ENCODE assay signal across 11 cellular contexts in genomic region chr10:22379059-22379458, GRCh38. TPM values are rescaled to one million over a fixed set of nuclear protein-coding genes. Genes with fewer than 3 reads are reported as not detected.
DNase-seq lines count a peak whose midpoint lies in the region; ATAC-seq lines count a peak whose summit lies in the region.
"Had no signal": no experiment of that assay in that cellular context is flagged by ENCODE, and none has a peak within 500 bp of the region (broad histone marks: within the 10 kb centered on the region; RNA-seq: fewer than 3 reads in every experiment).

No MANE protein-coding gene starts in this region.

- H3K9me3 ChIP-seq in SJCRH30 (replicated peaks), result no peaks in the 10 kb centered on the region
- H3K9me3 ChIP-seq: thoracic aorta had no signal

- no peaks in the 10 kb centered on the region for H3K4me1 ChIP-seq in SJCRH30

- H3K4me3 ChIP-seq in SJCRH30, result no peak overlapping the region
- H3K4me3 ChIP-seq: thoracic aorta had no signal

- H3K27ac ChIP-seq in SJCRH30, result no peak overlapping the region
- H3K27ac ChIP-seq: thoracic aorta had no signal

- ATAC-seq in HG03342 (IDR thresholded peaks at IDR 0.05; ENCODE audit: unreplicated experiment), result peak; percentile 68
- ATAC-seq: Right ventricle myocardium inferior had no signal

- H3K36me3 ChIP-seq in SJCRH30, result no peaks in the 10 kb centered on the region
- H3K36me3 ChIP-seq: thoracic aorta had no signal

- H3K27me3 ChIP-seq in SJCRH30, result no peaks in the 10 kb centered on the region

- DNase-seq in activated naive CD4-positive, alpha-beta T cell treated with Interleukin-2 at 50 U/mL for 16 hours, result peak; percentile 40
- no peak for DNase-seq in activated naive CD4-positive, alpha-beta T cell (lab: John Stamatoyannopoulos, UW)
- DNase-seq in activated naive CD4-positive, alpha-beta T cell treated with anti-CD3 and anti-CD28 coated beads, Interleukin-2, amount 50 U/mL, for 16 hours, result peak; percentile 64
- DNase-seq in COLO668 (lab: John Stamatoyannopoulos, UW; ENCODE audit: unreplicated experiment), result no peak
- DNase-seq in central memory CD4-positive, alpha-beta T cell, result no peak
- DNase-seq in SJCRH30, result no peak
- DNase-seq in T1000 (lab: John Stamatoyannopoulos, UW), result no peak

RNA-seq across cellular contexts. Expression of gene SPAG6, which starts 33.8 kb away (rescaled TPM):
- total RNA-seq in SJCRH30 (2014; rRNA removed; shearing (Covaris generic)), result 0.25 and 1.3 TPM in 2 replicates
- total RNA-seq: mononuclear cell, Right ventricle myocardium inferior, thoracic aorta had no signal

RNA-seq across cellular contexts. Expression of gene BMI1, which starts 58.2 kb away (rescaled TPM):
- 81.9 and 103 TPM in 2 replicates for total RNA-seq in SJCRH30 (2014; rRNA removed; shearing (Covaris generic))

Comparison
In these comparisons a context has a peak if more than half of its experiments do, and no peak if none do; other contexts are left out.
1. DNase-seq: peak in activated naive CD4-positive, alpha-beta T cell treated with Interleukin-2 at 50 U/mL for 16 hours (single experiment) and activated naive CD4-positive, alpha-beta T cell treated with anti-CD3 and anti-CD28 coated beads, Interleukin-2, amount 50 U/mL, for 16 hours (single experiment); none in activated naive CD4-positive, alpha-beta T cell (0 of 4), COLO668 (single experiment), central memory CD4-positive, alpha-beta T cell (single experiment), SJCRH30 (0 of 2) and T1000 (single experiment).